Comparison of ENCODE assay signal across 8 cellular contexts in genomic region chr18:80108739-80109675, GRCh38. TPM values are rescaled to one million over a fixed set of nuclear protein-coding genes. Genes with fewer than 3 reads are reported as not detected.
DNase-seq lines count a peak whose midpoint lies in the region; ATAC-seq and TF ChIP-seq lines count a peak whose summit lies in the region.

ADNP2 (plus strand) TSS chr18:80109262; CDS start chr18:80117543, 8,281 bp downstream.

- DNase-seq in CD14-positive monocyte (ENCODE audit: low spot score) = peak; percentile 93
- peak; percentile 98 for DNase-seq in NCI-H82 (lab: John Stamatoyannopoulos, UW)
- peak; percentile 88 for DNase-seq in activated CD4-positive, alpha-beta memory T cell treated with anti-CD3 and anti-CD28 coated beads, Interleukin-2, amount 10 ng/mL, durations not matched to agents 7 days and 5 days
- DNase-seq in effector CD4-positive, alpha-beta T cell = peak; percentile 70
- peak; percentile 93 for DNase-seq in lung (ENCODE audit: low spot score)
- peak; percentile 48 to 75 (median 72) for DNase-seq in stimulated activated CD4-positive, alpha-beta T cell treated with anti-CD3 and anti-CD28 coated beads, TNF-alpha, amount 100 ng/mL, for 4 hours (ENCODE audit: low read depth in 3 of 3)

- H3K27ac ChIP-seq in lung (ENCODE audit: low read depth in 1 of 2, low read length in 1 of 2) = peak within 1 kb of the TSS; percentile 86 to 97

- intact Hi-C loops in CD14-positive monocyte (cut with micrococcal nuclease) = loop anchor here (5.0 to 10.0 kb wide), 5 partner anchors 38 to 432 kb away; partner anchors contain the start of gene CTDP1 (in 1 of the 2)

- peak; percentile 68 for ATAC-seq in GM19372 (IDR thresholded peaks at IDR 0.05; ENCODE audit: low read depth, unreplicated experiment)
- ATAC-seq in HG03558 (IDR thresholded peaks at IDR 0.05; ENCODE audit: extremely low read depth, unreplicated experiment) = peak; percentile 42
- ATAC-seq in lung (ENCODE audit: insufficient read depth, low FRiP score) = peak; percentile 84

- H3K9me3 Mint-ChIP-seq in CD14-positive monocyte = peaks cover 2 to 13% (median 8%) of the 10 kb centered on the region in 7 donors
- H3K9me3 Mint-ChIP-seq in activated CD4-positive, alpha-beta memory T cell treated with anti-CD3 and anti-CD28 coated beads, Interleukin-2, amount 10 ng/mL, durations not matched to agents 7 days and 5 days = no peaks in the 10 kb centered on the region

- peaks cover 0 to 4% (median 2%) of the 10 kb centered on the region in 3 donors for H3K27me3 Mint-ChIP-seq in CD14-positive monocyte (ENCODE audit: low read depth in 3 of 3)
- no peaks in the 10 kb centered on the region for H3K27me3 Mint-ChIP-seq in activated CD4-positive, alpha-beta memory T cell treated with anti-CD3 and anti-CD28 coated beads, Interleukin-2, amount 10 ng/mL, durations not matched to agents 7 days and 5 days

- CTCF ChIA-PET in activated CD4-positive, alpha-beta memory T cell treated with anti-CD3 and anti-CD28 coated beads, Interleukin-2, amount 10 ng/mL, durations not matched to agents 7 days and 5 days (lab: Charles Lee) = interaction anchor here (0.7 to 0.8 kb wide), 2 partner anchors 38 to 74 kb away, joined by 3 read pairs; partner anchors contain the start of gene RBFA

- H3K9me3 ChIP-seq in lung (ENCODE audit: control insufficient read depth in 2 of 2, insufficient read depth in 1 of 2, low read length in 1 of 2) = no peaks in the 10 kb centered on the region

- H3K36me3 ChIP-seq in lung (ENCODE audit: control insufficient read depth in 2 of 2, insufficient read depth in 2 of 2, low read length in 2 of 2) = no peaks in the 10 kb centered on the region

- peak within 1 kb of the TSS; percentile 88 for H3K4me3 Mint-ChIP-seq in CD14-positive monocyte
- H3K4me3 Mint-ChIP-seq in activated CD4-positive, alpha-beta memory T cell treated with anti-CD3 and anti-CD28 coated beads, Interleukin-2, amount 10 ng/mL, durations not matched to agents 7 days and 5 days = peak within 1 kb of the TSS; percentile 80

- H3K27ac Mint-ChIP-seq in CD14-positive monocyte = peak within 1 kb of the TSS; percentile 72 to 93 (median 90)
- peak within 1 kb of the TSS; percentile 79 for H3K27ac Mint-ChIP-seq in activated CD4-positive, alpha-beta memory T cell treated with anti-CD3 and anti-CD28 coated beads, Interleukin-2, amount 10 ng/mL, durations not matched to agents 7 days and 5 days

- peak within 1 kb of the TSS; percentile 83 for H3K4me3 ChIP-seq in lung

- peaks cover 0 to 5% of the 10 kb centered on the region in 2 donors for H3K36me3 Mint-ChIP-seq in CD14-positive monocyte
- peaks cover 18% of the 10 kb centered on the region for H3K36me3 Mint-ChIP-seq in activated CD4-positive, alpha-beta memory T cell treated with anti-CD3 and anti-CD28 coated beads, Interleukin-2, amount 10 ng/mL, durations not matched to agents 7 days and 5 days (ENCODE audit: low read depth)

- POLR2A ChIA-PET in activated CD4-positive, alpha-beta memory T cell treated with anti-CD3 and anti-CD28 coated beads, Interleukin-2, amount 10 ng/mL, durations not matched to agents 7 days and 5 days (lab: Charles Lee) = interaction anchor here (0.8 to 2.7 kb wide), 8 partner anchors 38 to 429 kb away, joined by 3 to 20 read pairs (median 4); partner anchors contain the start of genes CTDP1 and TXNL4A

- H3K27me3 ChIP-seq in lung (ENCODE audit: control insufficient read depth, insufficient read depth) = no peaks in the 10 kb centered on the region

- TF ChIP-seq CTCF in CD14-positive monocyte (IDR thresholded peaks at IDR 0.05) = no peak
- TF ChIP-seq CTCF in lung (IDR thresholded peaks at IDR 0.05; ENCODE audit: control extremely low read depth, extremely low read depth) = no peak

- H3K4me1 Mint-ChIP-seq in CD14-positive monocyte = peaks cover 24% of the 10 kb centered on the region
- peaks cover 32% of the 10 kb centered on the region for H3K4me1 Mint-ChIP-seq in activated CD4-positive, alpha-beta memory T cell treated with anti-CD3 and anti-CD28 coated beads, Interleukin-2, amount 10 ng/mL, durations not matched to agents 7 days and 5 days

- peaks cover 2 to 11% of the 10 kb centered on the region in 2 donors for H3K4me1 ChIP-seq in lung (ENCODE audit: control insufficient read depth in 2 of 2, insufficient read depth in 2 of 2, low read length in 2 of 2)

- WGBS in lung, 2 donors = 2 to 3% methylated on average over 48 to 76 of the region's 76 CpGs

RNA-seq across cellular contexts. Expression of gene ADNP2, which starts in this region (rescaled TPM):
- polyA plus RNA-seq in CD14-positive monocyte = 1 to 10 TPM; 3.0 to 3.6 TPM
- 10 to 100 TPM; 25.8 to 26.6 TPM for total RNA-seq in activated CD4-positive, alpha-beta memory T cell treated with anti-CD3 and anti-CD28 coated beads, Interleukin-2, amount 10 ng/mL, durations not matched to agents 7 days and 5 days
- total RNA-seq in lung = 10 to 100 TPM; 15.3 to 16.3 TPM
- 1 to 10 TPM; 4.9 to 8.8 TPM for polyA plus RNA-seq in lung

Comparison
In these comparisons a context has a peak if more than half of its experiments do, and no peak if none do; other contexts are left out.
1. Peak in every context shown above with its lines: DNase-seq, ATAC-seq, H3K4me3 ChIP-seq and H3K27ac ChIP-seq.